21 cellular contexts compared by ENCODE assay signal in the genomic region with DNA sequence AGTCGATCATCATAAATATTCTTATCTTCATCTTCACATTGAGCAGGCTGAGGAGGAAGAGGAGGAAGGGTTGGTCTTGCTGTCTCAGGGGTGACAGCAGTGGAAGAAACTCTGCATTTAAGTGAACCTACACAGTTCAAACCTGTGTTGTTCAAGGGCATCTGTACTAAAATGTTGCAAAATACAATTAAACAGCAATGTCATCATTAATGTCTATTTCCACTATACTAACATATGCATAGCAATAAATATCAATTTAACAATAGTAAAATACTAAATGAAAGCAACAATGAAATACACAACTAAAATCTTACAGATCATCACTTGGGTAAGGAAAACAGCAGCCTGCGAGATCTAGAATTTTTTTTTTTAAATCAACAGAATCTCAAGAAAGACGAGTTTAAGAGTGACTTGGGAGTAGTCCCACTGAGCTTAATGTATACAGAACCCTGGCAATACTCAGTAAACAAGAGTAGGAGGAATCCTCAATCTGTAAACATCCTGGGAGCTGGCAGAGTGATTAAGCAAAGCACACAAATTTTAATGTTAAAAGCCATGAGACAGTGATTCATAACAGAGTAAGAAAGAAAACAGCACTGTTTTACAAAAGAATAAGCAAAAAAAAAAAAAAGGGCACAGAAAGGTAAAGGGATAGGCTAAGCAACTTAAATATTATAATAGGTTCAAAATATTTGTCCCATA. TPM values are rescaled to one million over a fixed set of nuclear protein-coding genes. Genes with fewer than 3 reads are reported as not detected.
DNase-seq lines count a peak whose midpoint lies in the region; ATAC-seq and TF ChIP-seq lines count a peak whose summit lies in the region.
"Had no signal": no experiment of that assay in that cellular context is flagged by ENCODE, and none has a peak within 500 bp of the region (broad histone marks: within the 10 kb centered on the region; RNA-seq: fewer than 3 reads in every experiment).

No MANE protein-coding gene starts in this region.

- H3K4me3 Mint-ChIP-seq in endodermal cell (peak overlapping the region; percentile 27), mesothelial cell of epicardium (no peak overlapping the region)
- H3K4me3 Mint-ChIP-seq in activated CD4-positive, alpha-beta T cell treated with anti-CD3 and anti-CD28 coated beads for 36 hours: no peak overlapping the region
- H3K4me3 Mint-ChIP-seq: memory B cell; naive thymus-derived CD4-positive, alpha-beta T cell had no signal

- CTCF ChIA-PET in activated CD4-positive, alpha-beta T cell treated with anti-CD3 and anti-CD28 coated beads for 36 hours (lab: Charles Lee): no interaction called here

- no peaks in the 10 kb centered on the region for H3K36me3 ChIP-seq in endodermal cell (ENCODE audit: control insufficient read depth, insufficient read depth, low read length)
- H3K36me3 ChIP-seq: BE2C, ovary, tibial nerve had no signal

- H3K4me1 Mint-ChIP-seq in endodermal cell: peaks cover 22% of the 10 kb centered on the region
- H3K4me1 Mint-ChIP-seq in mesothelial cell of epicardium: peaks cover 33% of the 10 kb centered on the region
- H3K4me1 Mint-ChIP-seq in activated CD4-positive, alpha-beta T cell treated with anti-CD3 and anti-CD28 coated beads for 36 hours: peaks cover 18% of the 10 kb centered on the region

- TF ChIP-seq CTCF in endodermal cell (conservative IDR thresholded peaks at IDR 0.05) (no peak), mesothelial cell of epicardium (IDR thresholded peaks at IDR 0.05; ENCODE audit: unreplicated experiment) (no peak)

- H3K9ac ChIP-seq in endodermal cell (ENCODE audit: extremely low read depth, low read length, poor library complexity, severe bottlenecking): no peak overlapping the region

- H3K4me3 ChIP-seq in endodermal cell (ENCODE audit: low read length): no peak overlapping the region
- H3K4me3 ChIP-seq: ovary, tibial nerve had no signal

- no peak overlapping the region for H3K27ac ChIP-seq in endodermal cell (ENCODE audit: low read depth, low read length)
- H3K27ac ChIP-seq: ovary, RWPE1, tibial nerve had no signal

- H3K27me3 ChIP-seq in endodermal cell (ENCODE audit: control insufficient read depth, insufficient read depth, low read length, poor library complexity, severe bottlenecking): no peaks in the 10 kb centered on the region
- H3K27me3 ChIP-seq: ovary, tibial nerve had no signal

- 72% methylated on average over 2 of the region's 3 CpGs; no CpG with 5 or more reads in 1 of the 2 experiments for WGBS in endodermal cell (ENCODE audit: insufficient coverage in 1 of 2, insufficient read length in 1 of 2), 2 experiments

- intact Hi-C loops in activated CD4-positive, alpha-beta T cell treated with anti-CD3 and anti-CD28 coated beads for 36 hours (cut with DNase I, micrococcal nuclease): no loop called here

- ATAC-seq in activated CD4-positive, alpha-beta T cell treated with anti-CD3 and anti-CD28 coated beads for 36 hours: no peak
- ATAC-seq: naive thymus-derived CD4-positive, alpha-beta T cell; sciatic nerve; stimulated activated naive CD8-positive, alpha-beta T cell treated with anti-CD3 and anti-CD28 coated beads, Interleukin-15, Interleukin-2, amounts not matched to agents 100 U/mL and 50 U/mL, for 24 hours had no signal

- POLR2A ChIA-PET in activated CD4-positive, alpha-beta T cell treated with anti-CD3 and anti-CD28 coated beads for 36 hours (lab: Charles Lee): no interaction called here

- H3K9me3 ChIP-seq in endodermal cell (ENCODE audit: control insufficient read depth, low read length): no peaks in the 10 kb centered on the region
- H3K9me3 ChIP-seq: BE2C, ovary, tibial nerve had no signal

- H3K27ac Mint-ChIP-seq in endodermal cell (peak overlapping the region; percentile 64), mesothelial cell of epicardium (peak overlapping the region; percentile 45)
- no peak overlapping the region for H3K27ac Mint-ChIP-seq in activated CD4-positive, alpha-beta T cell treated with anti-CD3 and anti-CD28 coated beads for 36 hours
- H3K27ac Mint-ChIP-seq: naive thymus-derived CD4-positive, alpha-beta T cell had no signal

- H3K36me3 Mint-ChIP-seq in endodermal cell (ENCODE audit: low read depth): peaks cover 6% of the 10 kb centered on the region
- H3K36me3 Mint-ChIP-seq in mesothelial cell of epicardium: no peaks in the 10 kb centered on the region
- H3K36me3 Mint-ChIP-seq in activated CD4-positive, alpha-beta T cell treated with anti-CD3 and anti-CD28 coated beads for 36 hours (ENCODE audit: low read depth): peaks cover 1% of the 10 kb centered on the region

- H3K4me1 ChIP-seq in endodermal cell (ENCODE audit: control insufficient read depth, insufficient read depth, low read length): no peaks in the 10 kb centered on the region
- H3K4me1 ChIP-seq: BE2C, tibial nerve had no signal

- no peaks in the 10 kb centered on the region for H3K27me3 Mint-ChIP-seq in endodermal cell (ENCODE audit: insufficient read depth)
- H3K27me3 Mint-ChIP-seq in mesothelial cell of epicardium (ENCODE audit: low read depth): no peaks in the 10 kb centered on the region
- H3K27me3 Mint-ChIP-seq in activated CD4-positive, alpha-beta T cell treated with anti-CD3 and anti-CD28 coated beads for 36 hours: peaks cover 4% of the 10 kb centered on the region
- H3K27me3 Mint-ChIP-seq: memory B cell had no signal

- peak; percentile 61 for DNase-seq in H4 (ENCODE audit: low spot score)
- DNase-seq in NCI-H460 (ENCODE audit: extremely low read depth, low read depth): peak; percentile 14
- no peak for DNase-seq in endodermal cell
- no peak for DNase-seq in mesothelial cell of epicardium (ENCODE audit: low spot score in 2 of 2, unreplicated experiment in 2 of 2)
- DNase-seq in SHP77 treated with DMSO at 0.1 percent for 48 hours (lab: John Stamatoyannopoulos, UW): no peak
- DNase-seq in activated CD4-positive, alpha-beta T cell treated with anti-CD3 and anti-CD28 coated beads for 36 hours: no peak
- DNase-seq in NCI-H2081 (lab: John Stamatoyannopoulos, UW): no peak
- DNase-seq: activated CD4-positive, alpha-beta T cell treated with anti-CD3 and anti-CD28 coated beads, Interleukin-2, amount 50 U/mL, for 1 hour; activated gamma-delta T cell treated with Interleukin-2 at 50 U/mL for 16 hours; amniotic stem cell; BE2C; naive thymus-derived CD4-positive, alpha-beta T cell; NCI-H187; NCI-H345; ovary; stimulated activated CD4-positive, alpha-beta T cell treated with anti-CD3 and anti-CD28 coated beads, Interleukin-2, amount 100 ng/mL, for 24 hours; stimulated activated naive CD8-positive, alpha-beta T cell treated with anti-CD3 and anti-CD28 coated beads, Interleukin-15, Interleukin-2, amounts not matched to agents 100 U/mL and 50 U/mL, for 24 hours had no signal

- H3K9me3 Mint-ChIP-seq in endodermal cell: no peaks in the 10 kb centered on the region
- no peaks in the 10 kb centered on the region for H3K9me3 Mint-ChIP-seq in mesothelial cell of epicardium
- H3K9me3 Mint-ChIP-seq in activated CD4-positive, alpha-beta T cell treated with anti-CD3 and anti-CD28 coated beads for 36 hours (ENCODE audit: low read depth): no peaks in the 10 kb centered on the region
- H3K9me3 Mint-ChIP-seq: memory B cell had no signal

RNA-seq across cellular contexts. Expression of a gene that starts 10.0 kb away (rescaled TPM):
- 12.8 and 15.5 TPM in 2 replicates for total RNA-seq in H4 (2014; rRNA removed; shearing (Covaris generic))
- 5.2 and 5.5 TPM in 2 replicates for total RNA-seq in NCI-H460 (2014; rRNA removed; shearing (Covaris generic))
- polyA plus RNA-seq in NCI-H460 (2014; cell fraction: nucleus; rRNA removed): 2.7 and 3.1 TPM in 2 replicates
- 10 to 100 TPM; 42.4 to 43.3 TPM for total RNA-seq in endodermal cell
- polyA plus RNA-seq in endodermal cell (2013, experiment 1 of 2): 17.7 TPM
- polyA plus RNA-seq in endodermal cell (2013, experiment 2 of 2): 20.7 TPM
- 21.4 to 22.2 TPM (median 21.6 TPM) in 3 replicates for total RNA-seq in mesothelial cell of epicardium
- 10 to 100 TPM; 11.1 to 15.1 TPM for total RNA-seq in activated CD4-positive, alpha-beta T cell treated with anti-CD3 and anti-CD28 coated beads for 36 hours

Comparison
In these comparisons a context has a peak if more than half of its experiments do, and no peak if none do; other contexts are left out.
1. DNase-seq: peak in H4 (single experiment) and NCI-H460 (single experiment); none in endodermal cell (single experiment), mesothelial cell of epicardium (0 of 2), SHP77 treated with DMSO at 0.1 percent for 48 hours (single experiment), activated CD4-positive, alpha-beta T cell treated with anti-CD3 and anti-CD28 coated beads for 36 hours (single experiment) and NCI-H2081 (0 of 2).